31 cellular contexts compared by ENCODE assay signal in genomic region chr11:132405728-132406127, GRCh38.
DNase-seq lines count a peak whose midpoint lies in the region; ATAC-seq, FAIRE-seq and TF ChIP-seq lines count a peak whose summit lies in the region.
"Had no signal": no experiment of that assay in that cellular context is flagged by ENCODE, and none has a peak within 500 bp of the region (broad histone marks: within the 10 kb centered on the region; RNA-seq: fewer than 3 reads in every experiment).

No MANE protein-coding gene starts in this region.

- peak overlapping the region; percentile 65; the same call in 1 of the 2 replicates for H3K18ac ChIP-seq in H1 (ENCODE audit: extremely low read depth, low read length)

- TF ChIP-seq CTCF in H1 (IDR thresholded peaks at IDR 0.05; ENCODE audit: control extremely low read depth in 1 of 3, insufficient read depth in 1 of 3, low read depth in 1 of 3, low read length in 3 of 3): no peak
- TF ChIP-seq CTCF in neural progenitor cell (IDR thresholded peaks at IDR 0.05): no peak

- H4K5ac ChIP-seq in H1 (ENCODE audit: insufficient read length, low read depth, low read length): no peak overlapping the region

- no peak overlapping the region for H3K27ac Mint-ChIP-seq in neural progenitor cell
- H3K27ac Mint-ChIP-seq: activated naive CD8-positive, alpha-beta T cell treated with anti-CD3 and anti-CD28 coated beads for 36 hours; B cell; CD8-positive, alpha-beta memory T cell; effector memory CD8-positive, alpha-beta T cell; HFFc6 had no signal

- H3K4ac ChIP-seq in H1 (replicated peaks; ENCODE audit: insufficient read length, low read depth, low read length): no peak overlapping the region

- no peaks in the 10 kb centered on the region for H3K9me3 Mint-ChIP-seq in neural progenitor cell
- H3K9me3 Mint-ChIP-seq: HFFc6 had no signal

- CTCF ChIA-PET in H1 (lab: Charles Lee; ENCODE audit: partially characterized antibody): interaction anchor here (1.2 to 1.7 kb wide), 2 partner anchors 58 to 292 kb away, joined by 3 read pairs; no protein-coding TSS in a partner anchor

- H3K36me3 Mint-ChIP-seq in neural progenitor cell: no peaks in the 10 kb centered on the region
- H3K36me3 Mint-ChIP-seq: activated naive CD8-positive, alpha-beta T cell treated with anti-CD3 and anti-CD28 coated beads for 36 hours; CD8-positive, alpha-beta memory T cell had no signal

- no peak for ATAC-seq in GM19395 (IDR thresholded peaks at IDR 0.05; ENCODE audit: unreplicated experiment)
- ATAC-seq: effector memory CD8-positive, alpha-beta T cell; esophagus mucosa; sciatic nerve; SK-N-SH treated with all-trans-retinoic acid at 6 μM for 48 hours; upper lobe of right lung had no signal

- no peak overlapping the region for H2BK120ac ChIP-seq in H1 (replicated peaks; ENCODE audit: low read depth, low read length)

- H3K4me2 ChIP-seq in H1 (ENCODE audit: insufficient read depth in 1 of 2, low read depth in 2 of 2, low read length in 2 of 2) (peak overlapping the region; percentile 5 to 10; a peak in 2 of 4 replicates), neural progenitor cell (peak overlapping the region; percentile 21)

- H3K56ac ChIP-seq in H1 (replicated peaks; ENCODE audit: insufficient read length, low read depth, low read length): no peak overlapping the region

- H3K23ac ChIP-seq in H1 (ENCODE audit: insufficient read length): no peak overlapping the region

- whole genome bisulfite sequencing in H1 (ENCODE audit: extremely low coverage in 1 of 2, insufficient coverage in 1 of 2, insufficient read length in 1 of 2, insufficient replicate concordance in 2 of 2, low coverage in 1 of 2, low lambda C conversion rate in 2 of 2, missing lambda C conversion rate in 1 of 2), 2 experiments: 13% methylated on average over 4 of the region's 4 CpGs; no CpG with 5 or more reads in 1 of the 2 experiments

- H2BK12ac ChIP-seq in H1 (ENCODE audit: low read depth, low read length): 0 out of 2 replicates have a peak overlapping the region, but pooled peaks have one; percentile 85

- H2BK15ac ChIP-seq in H1 (ENCODE audit: low read length): 0 out of 2 replicates have a peak overlapping the region, but pooled peaks have one; percentile 90

- H4K20me1 ChIP-seq in H1 (replicated peaks in 1 of 2; ENCODE audit: control insufficient read depth in 1 of 2, insufficient read depth in 2 of 2, low read length in 2 of 2) (no peaks in the 10 kb centered on the region), neural progenitor cell (ENCODE audit: low read depth) (no peaks in the 10 kb centered on the region)

- H3K4me1 Mint-ChIP-seq in neural progenitor cell: peaks cover 13% of the 10 kb centered on the region
- H3K4me1 Mint-ChIP-seq: activated naive CD8-positive, alpha-beta T cell treated with anti-CD3 and anti-CD28 coated beads for 36 hours; B cell; CD8-positive, alpha-beta memory T cell had no signal

- peak; percentile 94 for FAIRE-seq in H1 (lab: Jason Lieb, UNC)
- FAIRE-seq: frontal cortex, G401.6 had no signal

- H3K27me3 ChIP-seq in H1 (replicated peaks in 1 of 4; ENCODE audit: control insufficient read depth in 3 of 4, extremely low read depth in 1 of 4, insufficient read depth in 3 of 4, low read length in 3 of 4) (peaks cover 0 to 4% (median 0%) of the 10 kb centered on the region in 4 experiments; a peak in 4 of 7 replicates), neural progenitor cell (no peaks in the 10 kb centered on the region)
- H3K27me3 ChIP-seq: suprapubic skin had no signal

- H3K36me3 ChIP-seq in H1 (ENCODE audit: control insufficient read depth in 2 of 4, insufficient read depth in 4 of 4, low read length in 3 of 4) (no peaks in the 10 kb centered on the region; a peak in 1 of 8 replicates), neural progenitor cell (no peaks in the 10 kb centered on the region)
- H3K36me3 ChIP-seq: cardiac muscle cell, left ventricle myocardium inferior, prostate gland, suprapubic skin, upper lobe of right lung had no signal

- H4K8ac ChIP-seq in H1 (ENCODE audit: extremely low read depth, insufficient read depth, low read length): no peak overlapping the region

- H2AFZ ChIP-seq in H1 (ENCODE audit: low read length): no peak overlapping the region
- H2AFZ ChIP-seq in neural progenitor cell (replicated peaks): no peak overlapping the region

- H3K14ac ChIP-seq in H1 (ENCODE audit: insufficient read length): no peak overlapping the region

- no peak for TF ChIP-seq EP300 in H1 (IDR thresholded peaks at IDR 0.05; ENCODE audit: borderline replicate concordance in 1 of 2, low read depth in 2 of 2, low read length in 2 of 2)

- H3K9me3 ChIP-seq in H1 (ENCODE audit: insufficient read depth in 2 of 2, low read depth in 1 of 2, low read length in 1 of 2) (no peaks in the 10 kb centered on the region), neural progenitor cell (ENCODE audit: low read depth) (no peaks in the 10 kb centered on the region)
- H3K9me3 ChIP-seq: left ventricle myocardium inferior, prostate gland, suprapubic skin, upper lobe of right lung had no signal

- no peaks in the 10 kb centered on the region for H3K79me1 ChIP-seq in H1 (ENCODE audit: low read depth, low read length)

- TF ChIP-seq RAD21 in H1 (IDR thresholded peaks at IDR 0.05 in 1 of 2, conservative IDR thresholded peaks at IDR 0.05 in 1 of 2; ENCODE audit: low read depth in 2 of 2, low read length in 2 of 2): no peak

- no peaks in the 10 kb centered on the region for H3F3A ChIP-seq in neural progenitor cell (ENCODE audit: low read depth)

- POLR2A ChIA-PET in H1 (lab: Charles Lee; ENCODE audit: partially characterized antibody): no interaction called here

- DNase-seq in NCI-H510A (lab: John Stamatoyannopoulos, UW) (peak; percentile 70), NCI-H510A treated with DMSO at 0.1 percent for 48 hours (lab: John Stamatoyannopoulos, UW) (no peak), NCI-H1417 treated with DMSO at 0.1 percent for 48 hours (lab: John Stamatoyannopoulos, UW) (peak; percentile 78), H1 (ENCODE audit: low read depth in 1 of 2, low spot score in 2 of 2) (peak; percentile 55 to 62), neural progenitor cell (ENCODE audit: low spot score) (peak; percentile 31), nucleus accumbens (lab: John Stamatoyannopoulos, UW) (no peak), SW 1271 (lab: John Stamatoyannopoulos, UW) (no peak)
- DNase-seq: activated effector memory CD4-positive, alpha-beta T cell treated with Interleukin-2 at 50 U/mL for 16 hours; activated naive CD8-positive, alpha-beta T cell treated with anti-CD3 and anti-CD28 coated beads for 36 hours; aorta; CD8-positive, alpha-beta memory T cell; effector memory CD8-positive, alpha-beta T cell; HFFc6; islet precursor cell; Kasumi-1; left ventricle myocardium inferior; stimulated activated CD4-positive, alpha-beta T cell treated with anti-CD3 and anti-CD28 coated beads, Interleukin-12 subunit alpha, Interleukin-12 subunit beta, amount 100 ng/mL, for 4 hours; stimulated activated naive CD4-positive, alpha-beta T cell; T-helper 2 cell; upper lobe of right lung had no signal

- H3K4me3 ChIP-seq in H1 (ENCODE audit: extremely low read depth in 1 of 4, insufficient read depth in 2 of 4, low read depth in 3 of 4, low read length in 4 of 4): peak overlapping the region in 1 of 4 experiments; percentile 1; a peak in 1 of 8 replicates
- no peak overlapping the region for H3K4me3 ChIP-seq in neural progenitor cell
- H3K4me3 ChIP-seq: cardiac muscle cell, coronary artery, left ventricle myocardium inferior, prostate gland, suprapubic skin, upper lobe of right lung had no signal

- H3K23me2 ChIP-seq in H1 (ENCODE audit: low read depth, low read length): no peaks in the 10 kb centered on the region

- no peaks in the 10 kb centered on the region for H3K79me2 ChIP-seq in H1 (ENCODE audit: control insufficient read depth in 1 of 2, insufficient read depth in 2 of 2, low read length in 2 of 2)
- H3K79me2 ChIP-seq in neural progenitor cell (ENCODE audit: low read depth): no peaks in the 10 kb centered on the region

- H3K4me3 Mint-ChIP-seq in neural progenitor cell: no peak overlapping the region
- H3K4me3 Mint-ChIP-seq: activated naive CD8-positive, alpha-beta T cell treated with anti-CD3 and anti-CD28 coated beads for 36 hours; B cell; CD8-positive, alpha-beta memory T cell; effector memory CD8-positive, alpha-beta T cell; HFFc6 had no signal

- H3K4me1 ChIP-seq in H1 (replicated peaks in 1 of 4; ENCODE audit: control insufficient read depth in 3 of 4, insufficient read depth in 4 of 4, low read length in 3 of 4): peaks cover 0 to 12% (median 4%) of the 10 kb centered on the region in 4 experiments; a peak in 6 of 7 replicates
- peaks cover 14% of the 10 kb centered on the region for H3K4me1 ChIP-seq in neural progenitor cell
- H3K4me1 ChIP-seq: left ventricle myocardium inferior, prostate gland, suprapubic skin, upper lobe of right lung had no signal

- no peak overlapping the region for H2AK5ac ChIP-seq in H1 (ENCODE audit: low read depth, low read length)

- no peak overlapping the region for H3K9ac ChIP-seq in H1 (replicated peaks in 1 of 4; ENCODE audit: extremely low read depth in 1 of 4, low read depth in 3 of 4, low read length in 3 of 4)
- H3K9ac ChIP-seq in neural progenitor cell: no peak overlapping the region

- no peak overlapping the region for H4K91ac ChIP-seq in H1 (replicated peaks; ENCODE audit: insufficient read length, low read length)

- no peak overlapping the region for H2BK20ac ChIP-seq in H1 (ENCODE audit: low read length)

- H3K27ac ChIP-seq in H1 (ENCODE audit: low read depth, low read length) (no peak overlapping the region), neural progenitor cell (no peak overlapping the region)
- H3K27ac ChIP-seq: cardiac muscle cell, coronary artery, left ventricle myocardium inferior, prostate gland, suprapubic skin, upper lobe of right lung had no signal

- no peak for TF ChIP-seq POLR2A in H1 (IDR thresholded peaks at IDR 0.05; ENCODE audit: control extremely low read depth in 1 of 2, low read depth in 2 of 2, low read length in 2 of 2)

- no peak overlapping the region for H2BK5ac ChIP-seq in H1 (ENCODE audit: low read depth, low read length)

- H3K27me3 Mint-ChIP-seq in neural progenitor cell (ENCODE audit: insufficient read depth, low read depth): peaks cover 2% of the 10 kb centered on the region
- H3K27me3 Mint-ChIP-seq: B cell had no signal

TF ChIP-seq in H1, 55 proteins besides CTCF, POLR2A, EP300 and RAD21 (continues in another document):
- no peak for TF ChIP-seq SIX5 (IDR thresholded peaks at IDR 0.05; ENCODE audit: low read depth, low read length)
- TF ChIP-seq SP1 (IDR thresholded peaks at IDR 0.05; ENCODE audit: low read depth, low read length): 0 out of 2 replicates have a peak, but pooled peaks have one; percentile 6
- TF ChIP-seq NANOG (IDR thresholded peaks at IDR 0.05; ENCODE audit: insufficient read depth, low read depth, low read length, poor library complexity, severe bottlenecking): peak; percentile 15
- TF ChIP-seq ZNF274 (IDR thresholded peaks at IDR 0.05; ENCODE audit: borderline replicate concordance, extremely low read depth, low read length): no peak
- TF ChIP-seq FOSL1 (IDR thresholded peaks at IDR 0.05; ENCODE audit: insufficient read depth, low read depth, low read length): no peak
- TF ChIP-seq CEBPB (IDR thresholded peaks at IDR 0.05; ENCODE audit: low read depth, low read length): peak; percentile 38; the same call in 1 of the 2 replicates
- TF ChIP-seq PHF8 (conservative IDR thresholded peaks at IDR 0.05; ENCODE audit: low read depth, low read length): no peak
- no peak for TF ChIP-seq CBX8 (IDR thresholded peaks at IDR 0.05; ENCODE audit: borderline replicate concordance, low read depth, low read length)

Comparison
In these comparisons a context has a peak if more than half of its experiments do, and no peak if none do; other contexts are left out.
1. DNase-seq: peak in NCI-H510A (single experiment), NCI-H1417 treated with DMSO at 0.1 percent for 48 hours (single experiment), H1 (2 of 2) and neural progenitor cell (single experiment); none in NCI-H510A treated with DMSO at 0.1 percent for 48 hours (single experiment), nucleus accumbens (0 of 56) and SW 1271 (0 of 2).